Comparison of ENCODE assay signal across 1 cellular context in genomic region chr17:48025040-48025903, GRCh38.
TF ChIP-seq lines count a peak whose summit lies in the region.

No MANE protein-coding gene starts in this region.

TF ChIP-seq in SK-N-SH, 30 proteins besides CTCF, POLR2A, EP300 and RAD21 (continued from another document):
- TF ChIP-seq MEF2A (IDR thresholded peaks at IDR 0.05; ENCODE audit: borderline replicate concordance, low read depth) (no peak), TAF1 (IDR thresholded peaks at IDR 0.05; ENCODE audit: borderline replicate concordance, low read depth, low read length) (no peak; the same call in 1 of the 2 replicates), USF2 (IDR thresholded peaks at IDR 0.05; ENCODE audit: borderline replicate concordance, low read depth, low read length) (peak; percentile 55), SMC3 (IDR thresholded peaks at IDR 0.05; ENCODE audit: low read depth, low read length) (peak; percentile 88)
